ENCODE assay signal across 15 cellular contexts in genomic region chr15:42992626-42993025, GRCh38.
DNase-seq lines count a peak whose midpoint lies in the region; ATAC-seq and TF ChIP-seq lines count a peak whose summit lies in the region.
"Had no signal": no experiment of that assay in that cellular context is flagged by ENCODE, and none has a peak within 500 bp of the region (broad histone marks: within the 10 kb centered on the region; RNA-seq: fewer than 3 reads in every experiment).

No MANE protein-coding gene starts in this region.

- H3K9me3 Mint-ChIP-seq in activated T-helper 17 cell treated with anti-CD3 and anti-CD28 coated beads, Interleukin-2, amount 50 U/mL, for 72 hours = no peaks in the 10 kb centered on the region
- H3K9me3 Mint-ChIP-seq in nephron = no peaks in the 10 kb centered on the region
- H3K9me3 Mint-ChIP-seq: H9 had no signal

- no peak for ATAC-seq in activated T-helper 17 cell treated with anti-CD3 and anti-CD28 coated beads, Interleukin-2, amount 50 U/mL, for 72 hours (replicated peaks)

- no peak overlapping the region for H3K4me3 Mint-ChIP-seq in activated T-helper 17 cell treated with anti-CD3 and anti-CD28 coated beads, Interleukin-2, amount 50 U/mL, for 72 hours
- H3K4me3 Mint-ChIP-seq in nephron = no peak overlapping the region
- H3K4me3 Mint-ChIP-seq: H9 had no signal

- DNase-seq in G401 (ENCODE audit: low spot score) (peak; percentile 33), fibroblast of mammary gland (ENCODE audit: low read depth) (peak; percentile 12), medulla oblongata (ENCODE audit: extremely low spot score) (no peak), NAMALWA (ENCODE audit: low spot score) (no peak), epidermal melanocyte (ENCODE audit: insufficient read length, low spot score) (no peak)
- no peak for DNase-seq in stimulated activated CD4-positive, alpha-beta T cell treated with anti-CD3 and anti-CD28 coated beads, Interleukin-4, amount 100 ng/mL, for 1 hour
- DNase-seq: C1 segment of cervical spinal cord, COR-L47, DMS53, H9, IMR-90, NCI-H1417 treated with DMSO at 0.1 percent for 48 hours, NCI-H1930 had no signal

- no peak for TF ChIP-seq CTCF in fibroblast of mammary gland (conservative IDR thresholded peaks at IDR 0.05; ENCODE audit: control insufficient read depth, insufficient read depth, low read depth, low read length)
- no peak for TF ChIP-seq CTCF in nephron (IDR thresholded peaks at IDR 0.05; ENCODE audit: unreplicated experiment in 3 of 3)

- peaks cover 86% of the 10 kb centered on the region for H3K36me3 Mint-ChIP-seq in activated T-helper 17 cell treated with anti-CD3 and anti-CD28 coated beads, Interleukin-2, amount 50 U/mL, for 72 hours (ENCODE audit: low read depth)
- H3K36me3 Mint-ChIP-seq in nephron (ENCODE audit: low read depth) = peaks cover 57% of the 10 kb centered on the region

- in situ Hi-C loops in G401 (cut with HindIII; ENCODE audit: low sequenced_read_pairs) = no loop called here

- no peaks in the 10 kb centered on the region for H3K27me3 Mint-ChIP-seq in activated T-helper 17 cell treated with anti-CD3 and anti-CD28 coated beads, Interleukin-2, amount 50 U/mL, for 72 hours
- H3K27me3 Mint-ChIP-seq in nephron (ENCODE audit: low read depth) = no peaks in the 10 kb centered on the region

- H3K27ac Mint-ChIP-seq in activated T-helper 17 cell treated with anti-CD3 and anti-CD28 coated beads, Interleukin-2, amount 50 U/mL, for 72 hours = peak overlapping the region; percentile 48
- H3K27ac Mint-ChIP-seq in nephron = peak overlapping the region; percentile 56 to 63 (median 59)

- H3K4me3 ChIP-seq in fibroblast of mammary gland (ENCODE audit: control insufficient read depth, low read depth, low read length) = no peak overlapping the region

- peaks cover 4% of the 10 kb centered on the region for H3K4me1 Mint-ChIP-seq in activated T-helper 17 cell treated with anti-CD3 and anti-CD28 coated beads, Interleukin-2, amount 50 U/mL, for 72 hours
- peaks cover 8% of the 10 kb centered on the region for H3K4me1 Mint-ChIP-seq in nephron

Comparison
In these comparisons a context has a peak if more than half of its experiments do, and no peak if none do; other contexts are left out.
1. DNase-seq: peak in G401 (single experiment) and fibroblast of mammary gland (single experiment); none in medulla oblongata (single experiment), NAMALWA (single experiment), stimulated activated CD4-positive, alpha-beta T cell treated with anti-CD3 and anti-CD28 coated beads, Interleukin-4, amount 100 ng/mL, for 1 hour (single experiment) and epidermal melanocyte (single experiment).